In genomic region chr7:121313793-121314676, GRCh38 we compare ENCODE assay signal across 8 cellular contexts. TPM values are rescaled to one million over a fixed set of nuclear protein-coding genes. Genes with fewer than 3 reads are reported as not detected.
DNase-seq lines count a peak whose midpoint lies in the region; ATAC-seq, FAIRE-seq and TF ChIP-seq lines count a peak whose summit lies in the region.

No MANE protein-coding gene starts in this region.

- no TSS peak for BruUV-seq in MCF 10A (replicated peaks; lab: Mats Ljungman, UMichigan)

- no peaks in the 10 kb centered on the region for H3K9me3 ChIP-seq in breast epithelium
- no peaks in the 10 kb centered on the region for H3K9me3 ChIP-seq in stomach

- H3K27me3 Mint-ChIP-seq in MCF 10A (ENCODE audit: insufficient read depth, unreplicated experiment): peaks cover 22% of the 10 kb centered on the region

- intact Hi-C loops in MCF 10A (cut with micrococcal nuclease): no loop called here
- intact Hi-C loops in breast epithelium (cut with DNase I; ENCODE audit: low total_unique reads): no loop called here
- intact Hi-C loops in stomach (cut with DNase I; ENCODE audit: low total_unique reads): no loop called here

- no peaks in the 10 kb centered on the region for H3K36me3 Mint-ChIP-seq in MCF 10A (ENCODE audit: insufficient read depth, unreplicated experiment)

- no peaks in the 10 kb centered on the region for H3K4me1 ChIP-seq in breast epithelium
- H3K4me1 ChIP-seq in stomach: peaks cover 4 to 11% (median 6%) of the 10 kb centered on the region in 4 donors

- TF ChIP-seq EP300 in stomach (IDR thresholded peaks at IDR 0.05): no peak

- no peak overlapping the region for H3K4me3 ChIP-seq in breast epithelium
- no peak overlapping the region for H3K4me3 ChIP-seq in stomach

- no peak for FAIRE-seq in HTR-8/SVneo (lab: Jason Lieb, UNC)

- WGBS in stomach, 5 donors: 19 to 34% (median 26%) methylated on average over 9 of the region's 9 CpGs

- no peaks in the 10 kb centered on the region for H3K27me3 ChIP-seq in breast epithelium
- H3K27me3 ChIP-seq in stomach: no peaks in the 10 kb centered on the region

- TF ChIP-seq POLR2A in breast epithelium (IDR thresholded peaks at IDR 0.05) (no peak), stomach (IDR thresholded peaks at IDR 0.05) (no peak), erythroblast (IDR thresholded peaks at IDR 0.05; ENCODE audit: low read length) (no peak)

- peak; percentile 97 for ATAC-seq in HG03159 (IDR thresholded peaks at IDR 0.05; ENCODE audit: unreplicated experiment)

- no peak overlapping the region for H3K27ac Mint-ChIP-seq in MCF 10A (ENCODE audit: low read depth, unreplicated experiment)

- H3K4me1 Mint-ChIP-seq in MCF 10A (ENCODE audit: insufficient read depth, unreplicated experiment): peaks cover 19% of the 10 kb centered on the region

- H3K36me3 ChIP-seq in breast epithelium: no peaks in the 10 kb centered on the region
- no peaks in the 10 kb centered on the region for H3K36me3 ChIP-seq in stomach

- H3K27ac ChIP-seq in breast epithelium: no peak overlapping the region
- H3K27ac ChIP-seq in stomach: no peak overlapping the region

- DNase-seq in MCF 10A (ENCODE audit: unreplicated experiment) (peak; percentile 65), breast epithelium (ENCODE audit: low spot score in 2 of 2) (no peak), NCI-H748 (lab: John Stamatoyannopoulos, UW; ENCODE audit: unreplicated experiment) (peak; percentile 92), left kidney (ENCODE audit: low read depth, low spot score) (peak; percentile 58), stomach (no peak), erythroblast (lab: John Stamatoyannopoulos, UW) (no peak), HTR-8/SVneo (ENCODE audit: insufficient read length, low spot score) (no peak)

- CTCF ChIA-PET in MCF 10A (lab: Yijun Ruan, JAX): no interaction called here

- TF ChIP-seq CTCF in MCF 10A (IDR thresholded peaks at IDR 0.05; ENCODE audit: unreplicated experiment) (no peak), breast epithelium (IDR thresholded peaks at IDR 0.05) (no peak), stomach (IDR thresholded peaks at IDR 0.05) (no peak)

- H3K4me3 Mint-ChIP-seq in MCF 10A (ENCODE audit: unreplicated experiment): no peak overlapping the region

- peaks cover 8% of the 10 kb centered on the region for H3K9me3 Mint-ChIP-seq in MCF 10A (ENCODE audit: unreplicated experiment)

- POLR2A ChIA-PET in MCF 10A (lab: Yijun Ruan, JAX): interaction anchor here (0.6 kb wide), 1 partner anchor 133 kb away, joined by 3 read pairs; no protein-coding TSS in a partner anchor

RNA-seq across cellular contexts. Expression of gene WNT16, which starts 14.8 kb away (rescaled TPM):
- not detected in 2 replicates for total RNA-seq in MCF 10A (2022)
- under 1 TPM in 1 of 3 donors, not detected in 2; 0.15 TPM for total RNA-seq in breast epithelium
- total RNA-seq in stomach: under 1 TPM in 1 of 5 donors, not detected in 4; 0.37 TPM
- under 1 TPM in 1 of 3 donors, not detected in 2; 0.05 TPM for polyA plus RNA-seq in stomach

Comparison
In these comparisons a context has a peak if more than half of its experiments do, and no peak if none do; other contexts are left out.
1. DNase-seq: peak in MCF 10A (single experiment), NCI-H748 (single experiment) and left kidney (single experiment); none in breast epithelium (0 of 2), stomach (single experiment), erythroblast (0 of 2) and HTR-8/SVneo (single experiment).